In genomic region chr12:39440781-39441180, GRCh38 we compare ENCODE assay signal across 1 cellular context.
A peak's percentile ranks its signal among the peaks of the same experiment; 100 is the strongest.
TF ChIP-seq lines count a peak whose summit lies in the region.

No MANE protein-coding gene starts in this region.

TF ChIP-seq in K562, 482 proteins besides CTCF, POLR2A, EP300 and RAD21 (continued from another document and continues in another):
- 0 out of 2 replicates have a peak, but pooled peaks have one; percentile 24 for TF ChIP-seq TEAD4 (IDR thresholded peaks at IDR 0.05; ENCODE audit: low read length)
- TF ChIP-seq TEAD4 (CRISPR knock-in tag; IDR thresholded peaks at IDR 0.05; ENCODE audit: borderline replicate concordance) = no peak
- no peak for TF ChIP-seq IFI16 (CRISPR knock-in tag; IDR thresholded peaks at IDR 0.05)
- no peak for TF ChIP-seq ZBTB8A (IDR thresholded peaks at IDR 0.05; ENCODE audit: partially characterized antibody)
- TF ChIP-seq AFF1 (IDR thresholded peaks at IDR 0.05; ENCODE audit: low read depth in 1 of 2, partially characterized antibody in 2 of 2) = peak in 1 of 2 experiments; percentile 20
- TF ChIP-seq SREBF2 (CRISPR knock-in tag; IDR thresholded peaks at IDR 0.05) = no peak
- no peak for TF ChIP-seq TEAD2 (tag; IDR thresholded peaks at IDR 0.05)
- no peak for TF ChIP-seq MITF (IDR thresholded peaks at IDR 0.05)
- TF ChIP-seq HDAC1 (IDR thresholded peaks at IDR 0.05) = peak in 1 of 2 experiments; percentile 58; a peak in 2 of 4 replicates
- TF ChIP-seq SRSF1 (IDR thresholded peaks at IDR 0.05; ENCODE audit: low read depth, low read length) = no peak
- no peak for TF ChIP-seq PYGO2 (tag; IDR thresholded peaks at IDR 0.05)
- no peak for TF ChIP-seq MAX (CRISPR knock-in tag; IDR thresholded peaks at IDR 0.05)
- TF ChIP-seq, protein P1, sequence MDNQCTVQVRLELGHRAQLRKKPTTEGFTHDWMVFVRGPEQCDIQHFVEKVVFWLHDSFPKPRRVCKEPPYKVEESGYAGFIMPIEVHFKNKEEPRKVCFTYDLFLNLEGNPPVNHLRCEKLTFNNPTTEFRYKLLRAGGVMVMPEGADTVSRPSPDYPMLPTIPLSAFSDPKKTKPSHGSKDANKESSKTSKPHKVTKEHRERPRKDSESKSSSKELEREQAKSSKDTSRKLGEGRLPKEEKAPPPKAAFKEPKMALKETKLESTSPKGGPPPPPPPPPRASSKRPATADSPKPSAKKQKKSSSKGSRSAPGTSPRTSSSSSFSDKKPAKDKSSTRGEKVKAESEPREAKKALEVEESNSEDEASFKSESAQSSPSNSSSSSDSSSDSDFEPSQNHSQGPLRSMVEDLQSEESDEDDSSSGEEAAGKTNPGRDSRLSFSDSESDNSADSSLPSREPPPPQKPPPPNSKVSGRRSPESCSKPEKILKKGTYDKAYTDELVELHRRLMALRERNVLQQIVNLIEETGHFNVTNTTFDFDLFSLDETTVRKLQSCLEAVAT (IDR thresholded peaks at IDR 0.05) = peak; percentile 47 to 55; a peak in 1 of 4 replicates
- no peak for TF ChIP-seq GABPB1 (CRISPR knock-in tag; IDR thresholded peaks at IDR 0.05)
- no peak for TF ChIP-seq ZKSCAN3 (CRISPR knock-in tag; IDR thresholded peaks at IDR 0.05)
- TF ChIP-seq, protein P2, sequence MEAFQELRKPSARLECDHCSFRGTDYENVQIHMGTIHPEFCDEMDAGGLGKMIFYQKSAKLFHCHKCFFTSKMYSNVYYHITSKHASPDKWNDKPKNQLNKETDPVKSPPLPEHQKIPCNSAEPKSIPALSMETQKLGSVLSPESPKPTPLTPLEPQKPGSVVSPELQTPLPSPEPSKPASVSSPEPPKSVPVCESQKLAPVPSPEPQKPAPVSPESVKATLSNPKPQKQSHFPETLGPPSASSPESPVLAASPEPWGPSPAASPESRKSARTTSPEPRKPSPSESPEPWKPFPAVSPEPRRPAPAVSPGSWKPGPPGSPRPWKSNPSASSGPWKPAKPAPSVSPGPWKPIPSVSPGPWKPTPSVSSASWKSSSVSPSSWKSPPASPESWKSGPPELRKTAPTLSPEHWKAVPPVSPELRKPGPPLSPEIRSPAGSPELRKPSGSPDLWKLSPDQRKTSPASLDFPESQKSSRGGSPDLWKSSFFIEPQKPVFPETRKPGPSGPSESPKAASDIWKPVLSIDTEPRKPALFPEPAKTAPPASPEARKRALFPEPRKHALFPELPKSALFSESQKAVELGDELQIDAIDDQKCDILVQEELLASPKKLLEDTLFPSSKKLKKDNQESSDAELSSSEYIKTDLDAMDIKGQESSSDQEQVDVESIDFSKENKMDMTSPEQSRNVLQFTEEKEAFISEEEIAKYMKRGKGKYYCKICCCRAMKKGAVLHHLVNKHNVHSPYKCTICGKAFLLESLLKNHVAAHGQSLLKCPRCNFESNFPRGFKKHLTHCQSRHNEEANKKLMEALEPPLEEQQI (IDR thresholded peaks at IDR 0.05) = no peak
- no peak for TF ChIP-seq ATF2 (CRISPR knock-in tag; IDR thresholded peaks at IDR 0.05)
- TF ChIP-seq STAG1 (CRISPR knock-in tag; IDR thresholded peaks at IDR 0.05; ENCODE audit: borderline replicate concordance) = no peak
- TF ChIP-seq MECOM (CRISPR knock-in tag; IDR thresholded peaks at IDR 0.05) = no peak
- TF ChIP-seq SLC30A9 (CRISPR knock-in tag; IDR thresholded peaks at IDR 0.05) = no peak
- no peak for TF ChIP-seq ZNF780A (CRISPR knock-in tag; IDR thresholded peaks at IDR 0.05)
- TF ChIP-seq, protein P3, sequence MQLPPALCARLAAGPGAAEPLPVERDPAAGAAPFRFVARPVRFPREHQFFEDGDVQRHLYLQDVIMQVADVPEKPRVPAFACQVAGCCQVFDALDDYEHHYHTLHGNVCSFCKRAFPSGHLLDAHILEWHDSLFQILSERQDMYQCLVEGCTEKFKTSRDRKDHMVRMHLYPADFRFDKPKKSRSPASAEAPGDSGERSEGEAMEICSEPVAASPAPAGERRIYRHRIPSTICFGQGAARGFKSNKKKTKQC (CRISPR knock-in tag; IDR thresholded peaks at IDR 0.05) = no peak
- TF ChIP-seq SIRT6 (IDR thresholded peaks at IDR 0.05; ENCODE audit: low read depth, low read length) = no peak
- no peak for TF ChIP-seq NR4A1 (CRISPR knock-in tag; IDR thresholded peaks at IDR 0.05)
- no peak for TF ChIP-seq NR4A1 (tag; IDR thresholded peaks at IDR 0.05)
- TF ChIP-seq HDAC2 (IDR thresholded peaks at IDR 0.05) = 0 out of 2 replicates have a peak, but pooled peaks have one; percentile 49
- TF ChIP-seq RBM15 (IDR thresholded peaks at IDR 0.05; ENCODE audit: insufficient read depth, low read length) = no peak
- no peak for TF ChIP-seq ZNF124 (CRISPR knock-in tag; IDR thresholded peaks at IDR 0.05)
- peak; percentile 74; the same call in 1 of the 2 replicates for TF ChIP-seq NBN (IDR thresholded peaks at IDR 0.05; ENCODE audit: low read depth)
- peak; percentile 89 for TF ChIP-seq MAFG (tag; conservative IDR thresholded peaks at IDR 0.05)
- no peak for TF ChIP-seq PRMT5 (CRISPR knock-in tag; IDR thresholded peaks at IDR 0.05)
- TF ChIP-seq HIVEP1 (CRISPR knock-in tag; IDR thresholded peaks at IDR 0.05) = no peak
- no peak for TF ChIP-seq ZFX (CRISPR knock-in tag; IDR thresholded peaks at IDR 0.05)
- TF ChIP-seq RUNX1 (IDR thresholded peaks at IDR 0.05; ENCODE audit: low read depth) = no peak
- TF ChIP-seq POLR2AphosphoS2 (IDR thresholded peaks at IDR 0.05; ENCODE audit: low read length) = no peak
- no peak for TF ChIP-seq GATAD2B (IDR thresholded peaks at IDR 0.05; ENCODE audit: borderline replicate concordance)
- TF ChIP-seq, protein P4, sequence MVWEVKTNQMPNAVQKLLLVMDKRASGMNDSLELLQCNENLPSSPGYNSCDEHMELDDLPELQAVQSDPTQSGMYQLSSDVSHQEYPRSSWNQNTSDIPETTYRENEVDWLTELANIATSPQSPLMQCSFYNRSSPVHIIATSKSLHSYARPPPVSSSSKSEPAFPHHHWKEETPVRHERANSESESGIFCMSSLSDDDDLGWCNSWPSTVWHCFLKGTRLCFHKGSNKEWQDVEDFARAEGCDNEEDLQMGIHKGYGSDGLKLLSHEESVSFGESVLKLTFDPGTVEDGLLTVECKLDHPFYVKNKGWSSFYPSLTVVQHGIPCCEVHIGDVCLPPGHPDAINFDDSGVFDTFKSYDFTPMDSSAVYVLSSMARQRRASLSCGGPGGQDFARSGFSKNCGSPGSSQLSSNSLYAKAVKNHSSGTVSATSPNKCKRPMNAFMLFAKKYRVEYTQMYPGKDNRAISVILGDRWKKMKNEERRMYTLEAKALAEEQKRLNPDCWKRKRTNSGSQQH (CRISPR knock-in tag; IDR thresholded peaks at IDR 0.05) = no peak
- TF ChIP-seq NONO (IDR thresholded peaks at IDR 0.05; ENCODE audit: low read depth in 2 of 2, low read length in 1 of 2) = no peak
- no peak for TF ChIP-seq CHD4 (IDR thresholded peaks at IDR 0.05; ENCODE audit: insufficient read depth, insufficient replicate concordance, low read depth, low read length, poor library complexity, severe bottlenecking)
- TF ChIP-seq RBM39 (optimal IDR thresholded peaks at IDR 0.05; ENCODE audit: low read depth, low read length) = no peak
- TF ChIP-seq ARID1B (IDR thresholded peaks at IDR 0.05) = peak; percentile 63
- no peak for TF ChIP-seq THAP12 (CRISPR knock-in tag; IDR thresholded peaks at IDR 0.05)
- TF ChIP-seq ZNF766 (CRISPR knock-in tag; conservative IDR thresholded peaks at IDR 0.05) = peak; percentile 58; the same call in 1 of the 2 replicates
- no peak for TF ChIP-seq XRCC3 (IDR thresholded peaks at IDR 0.05)
- no peak for TF ChIP-seq SPI1 (IDR thresholded peaks at IDR 0.05; ENCODE audit: borderline replicate concordance, low read depth, low read length)
- peak; percentile 25; the same call in 1 of the 2 replicates for TF ChIP-seq HLTF (IDR thresholded peaks at IDR 0.05)
- peak; percentile 84 for TF ChIP-seq DPF2 (IDR thresholded peaks at IDR 0.05)
- no peak for TF ChIP-seq STAT5B (CRISPR knock-in tag; IDR thresholded peaks at IDR 0.05)
- TF ChIP-seq KLF1 (tag; IDR thresholded peaks at IDR 0.05) = no peak
- no peak for TF ChIP-seq ZNF431 (CRISPR knock-in tag; IDR thresholded peaks at IDR 0.05)
- no peak for TF ChIP-seq HMBOX1 (IDR thresholded peaks at IDR 0.05)
- TF ChIP-seq SRSF9 (IDR thresholded peaks at IDR 0.05; ENCODE audit: borderline replicate concordance, low read depth, low read length) = no peak
- TF ChIP-seq CREB1 (IDR thresholded peaks at IDR 0.05) = no peak
- no peak for TF ChIP-seq CREB1 (CRISPR knock-in tag; IDR thresholded peaks at IDR 0.05)
- no peak for TF ChIP-seq MCM5 (IDR thresholded peaks at IDR 0.05; ENCODE audit: low read depth)
- TF ChIP-seq ZNF212 (CRISPR knock-in tag; IDR thresholded peaks at IDR 0.05) = no peak
- TF ChIP-seq MTA1 (IDR thresholded peaks at IDR 0.05; ENCODE audit: borderline replicate concordance) = peak; percentile 84
- TF ChIP-seq MBD2 (IDR thresholded peaks at IDR 0.05; ENCODE audit: borderline replicate concordance, low read depth) = no peak
- TF ChIP-seq HDAC6 (IDR thresholded peaks at IDR 0.05; ENCODE audit: low read depth, low read length) = no peak
- no peak for TF ChIP-seq ZNF778 (CRISPR knock-in tag; IDR thresholded peaks at IDR 0.05)
- TF ChIP-seq YBX1 (IDR thresholded peaks at IDR 0.05) = no peak
- no peak for TF ChIP-seq CHD2 (IDR thresholded peaks at IDR 0.05; ENCODE audit: low read depth, low read length)
- no peak for TF ChIP-seq ZNF41 (CRISPR knock-in tag; conservative IDR thresholded peaks at IDR 0.05)
- TF ChIP-seq ADNP (tag; IDR thresholded peaks at IDR 0.05) = no peak
